In the genomic region with DNA sequence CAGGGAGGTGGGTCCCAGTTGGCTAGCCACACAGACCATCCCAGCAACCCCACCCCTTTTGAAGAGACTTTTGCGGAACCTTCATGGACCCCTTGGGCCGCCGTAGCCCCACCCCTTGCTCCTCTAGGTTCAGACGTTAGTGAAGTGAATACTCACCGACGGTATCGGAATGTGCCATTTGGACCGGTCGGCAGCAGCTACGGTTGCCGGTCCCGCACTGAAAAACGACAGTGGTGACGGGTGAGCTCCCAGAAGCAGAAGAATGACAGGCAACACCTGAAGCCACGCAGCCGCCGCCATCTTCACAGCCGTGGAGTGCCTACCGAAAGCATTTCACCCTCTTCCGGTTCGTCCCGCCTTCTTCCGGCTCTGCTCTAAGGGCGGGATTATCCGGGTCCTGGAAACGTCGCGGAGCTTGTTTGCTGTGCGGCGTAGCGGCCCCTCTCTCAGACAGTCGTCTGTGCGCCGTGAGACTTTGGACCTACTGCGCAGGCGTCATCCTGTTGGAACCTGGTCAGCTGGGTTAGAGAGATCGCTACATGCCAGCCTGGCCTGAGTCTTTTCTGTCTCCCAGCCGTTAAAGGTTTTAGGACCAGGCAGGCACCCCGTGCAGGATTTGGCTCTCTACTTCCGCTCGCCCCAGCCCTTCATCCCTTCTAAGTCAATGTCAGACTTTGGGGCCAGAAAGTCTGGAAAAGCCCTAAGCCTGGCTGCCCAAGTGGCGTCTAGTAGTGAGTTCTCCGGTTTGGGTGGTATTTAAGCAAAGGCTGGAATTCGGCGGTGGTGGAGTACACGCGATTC, we compare ENCODE assay signal across 8 cellular contexts. TPM values are rescaled to one million over a fixed set of nuclear protein-coding genes. Genes with fewer than 3 reads are reported as not detected.
DNase-seq lines count a peak whose midpoint lies in the region; ATAC-seq and TF ChIP-seq lines count a peak whose summit lies in the region.

A gene with protein sequence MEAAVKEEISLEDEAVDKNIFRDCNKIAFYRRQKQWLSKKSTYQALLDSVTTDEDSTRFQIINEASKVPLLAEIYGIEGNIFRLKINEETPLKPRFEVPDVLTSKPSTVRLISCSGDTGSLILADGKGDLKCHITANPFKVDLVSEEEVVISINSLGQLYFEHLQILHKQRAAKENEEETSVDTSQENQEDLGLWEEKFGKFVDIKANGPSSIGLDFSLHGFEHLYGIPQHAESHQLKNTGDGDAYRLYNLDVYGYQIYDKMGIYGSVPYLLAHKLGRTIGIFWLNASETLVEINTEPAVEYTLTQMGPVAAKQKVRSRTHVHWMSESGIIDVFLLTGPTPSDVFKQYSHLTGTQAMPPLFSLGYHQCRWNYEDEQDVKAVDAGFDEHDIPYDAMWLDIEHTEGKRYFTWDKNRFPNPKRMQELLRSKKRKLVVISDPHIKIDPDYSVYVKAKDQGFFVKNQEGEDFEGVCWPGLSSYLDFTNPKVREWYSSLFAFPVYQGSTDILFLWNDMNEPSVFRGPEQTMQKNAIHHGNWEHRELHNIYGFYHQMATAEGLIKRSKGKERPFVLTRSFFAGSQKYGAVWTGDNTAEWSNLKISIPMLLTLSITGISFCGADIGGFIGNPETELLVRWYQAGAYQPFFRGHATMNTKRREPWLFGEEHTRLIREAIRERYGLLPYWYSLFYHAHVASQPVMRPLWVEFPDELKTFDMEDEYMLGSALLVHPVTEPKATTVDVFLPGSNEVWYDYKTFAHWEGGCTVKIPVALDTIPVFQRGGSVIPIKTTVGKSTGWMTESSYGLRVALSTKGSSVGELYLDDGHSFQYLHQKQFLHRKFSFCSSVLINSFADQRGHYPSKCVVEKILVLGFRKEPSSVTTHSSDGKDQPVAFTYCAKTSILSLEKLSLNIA (N-terminal part only) (plus strand): TSS at position 103 of the 801 bp plus-strand sequence. CDS start 1,281 bp downstream, outside the sequence.
A gene with protein sequence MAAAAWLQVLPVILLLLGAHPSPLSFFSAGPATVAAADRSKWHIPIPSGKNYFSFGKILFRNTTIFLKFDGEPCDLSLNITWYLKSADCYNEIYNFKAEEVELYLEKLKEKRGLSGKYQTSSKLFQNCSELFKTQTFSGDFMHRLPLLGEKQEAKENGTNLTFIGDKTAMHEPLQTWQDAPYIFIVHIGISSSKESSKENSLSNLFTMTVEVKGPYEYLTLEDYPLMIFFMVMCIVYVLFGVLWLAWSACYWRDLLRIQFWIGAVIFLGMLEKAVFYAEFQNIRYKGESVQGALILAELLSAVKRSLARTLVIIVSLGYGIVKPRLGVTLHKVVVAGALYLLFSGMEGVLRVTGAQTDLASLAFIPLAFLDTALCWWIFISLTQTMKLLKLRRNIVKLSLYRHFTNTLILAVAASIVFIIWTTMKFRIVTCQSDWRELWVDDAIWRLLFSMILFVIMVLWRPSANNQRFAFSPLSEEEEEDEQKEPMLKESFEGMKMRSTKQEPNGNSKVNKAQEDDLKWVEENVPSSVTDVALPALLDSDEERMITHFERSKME (minus strand): TSS at position 335 of the 801 bp plus-strand sequence. CDS start 35 bp downstream, at position 300.

- H3K27me3 ChIP-seq in RWPE2 (ENCODE audit: insufficient read depth, poor library complexity, severe bottlenecking), result no peaks in the 10 kb centered on the region

- peak within 1 kb of the TSS; percentile 98 for H3K4me3 Mint-ChIP-seq in activated T-helper 2 cell treated with anti-CD3 and anti-CD28 coated beads, Interferon-gamma antibody, Interleukin-2, Interleukin-4, amounts not matched to agents 10 μg/mL and 5 μg/mL and 100 μg/mL, durations not matched to agents 14 hours and 24 hours and 36 hours (ENCODE audit: low read depth)
- peak within 1 kb of the TSS; percentile 90 to 100 (median 98) for H3K4me3 Mint-ChIP-seq in naive thymus-derived CD8-positive, alpha-beta T cell

- peak within 1 kb of the TSS; percentile 100 for H3K27ac Mint-ChIP-seq in activated T-helper 2 cell treated with anti-CD3 and anti-CD28 coated beads, Interferon-gamma antibody, Interleukin-2, Interleukin-4, amounts not matched to agents 10 μg/mL and 5 μg/mL and 100 μg/mL, durations not matched to agents 14 hours and 24 hours and 36 hours
- H3K27ac Mint-ChIP-seq in naive thymus-derived CD8-positive, alpha-beta T cell, result peak within 1 kb of the TSS; percentile 98 to 100 (median 100)

- H3K27me3 Mint-ChIP-seq in activated T-helper 2 cell treated with anti-CD3 and anti-CD28 coated beads, Interferon-gamma antibody, Interleukin-2, Interleukin-4, amounts not matched to agents 10 μg/mL and 5 μg/mL and 100 μg/mL, durations not matched to agents 14 hours and 24 hours and 36 hours (ENCODE audit: low read depth), result no peaks in the 10 kb centered on the region
- no peaks in the 10 kb centered on the region for H3K27me3 Mint-ChIP-seq in naive thymus-derived CD8-positive, alpha-beta T cell

- H3K4me3 ChIP-seq in RWPE2 (ENCODE audit: severe bottlenecking) (peak within 1 kb of the TSS; percentile 75), fibroblast of mammary gland (ENCODE audit: control insufficient read depth, low read depth, low read length) (peak within 1 kb of the TSS; percentile 97)

- DNase-seq in EH (ENCODE audit: low read depth) (peak; percentile 99), H4 (ENCODE audit: low spot score) (peak; percentile 98), LoVo (ENCODE audit: low spot score) (peak; percentile 100), RWPE2 (ENCODE audit: low spot score) (peak; percentile 100), fibroblast of mammary gland (ENCODE audit: low read depth) (peak; percentile 98)
- DNase-seq in activated T-helper 2 cell treated with anti-CD3 and anti-CD28 coated beads, Interferon-gamma antibody, Interleukin-2, Interleukin-4, amounts not matched to agents 10 μg/mL and 5 μg/mL and 100 μg/mL, durations not matched to agents 14 hours and 24 hours and 36 hours (ENCODE audit: low spot score), result peak; percentile 96
- DNase-seq in naive thymus-derived CD8-positive, alpha-beta T cell, result peak; percentile 83 to 98 (median 95)
- DNase-seq in stimulated activated naive CD4-positive, alpha-beta T cell (lab: John Stamatoyannopoulos, UW), result peak; percentile 88 to 97 (median 94)

- intact Hi-C loops in activated T-helper 2 cell treated with anti-CD3 and anti-CD28 coated beads, Interferon-gamma antibody, Interleukin-2, Interleukin-4, amounts not matched to agents 10 μg/mL and 5 μg/mL and 100 μg/mL, durations not matched to agents 14 hours and 24 hours and 36 hours (cut with micrococcal nuclease), result loop anchor here (1.0 to 5.0 kb wide), 5 partner anchors 64 to 781 kb away; partner anchors contain the start of genes ITPKA, SNAP23, STARD9 and VPS39

- peak within 1 kb of the TSS; percentile 95 for H3K27ac ChIP-seq in RWPE2 (ENCODE audit: poor library complexity, severe bottlenecking)

- H3K36me3 Mint-ChIP-seq in activated T-helper 2 cell treated with anti-CD3 and anti-CD28 coated beads, Interferon-gamma antibody, Interleukin-2, Interleukin-4, amounts not matched to agents 10 μg/mL and 5 μg/mL and 100 μg/mL, durations not matched to agents 14 hours and 24 hours and 36 hours (ENCODE audit: low read depth), result peaks cover 30% of the 10 kb centered on the region
- peaks cover 0 to 28% (median 1%) of the 10 kb centered on the region in 3 donors for H3K36me3 Mint-ChIP-seq in naive thymus-derived CD8-positive, alpha-beta T cell

- H3K9me3 ChIP-seq in RWPE2 (ENCODE audit: severe bottlenecking), result no peaks in the 10 kb centered on the region

- no peaks in the 10 kb centered on the region for H3K9me3 Mint-ChIP-seq in activated T-helper 2 cell treated with anti-CD3 and anti-CD28 coated beads, Interferon-gamma antibody, Interleukin-2, Interleukin-4, amounts not matched to agents 10 μg/mL and 5 μg/mL and 100 μg/mL, durations not matched to agents 14 hours and 24 hours and 36 hours
- no peaks in the 10 kb centered on the region for H3K9me3 Mint-ChIP-seq in naive thymus-derived CD8-positive, alpha-beta T cell

- H3K36me3 ChIP-seq in RWPE2 (ENCODE audit: low read depth), result peaks cover 47% of the 10 kb centered on the region

- TF ChIP-seq CTCF in RWPE2 (IDR thresholded peaks at IDR 0.05; ENCODE audit: poor library complexity, severe bottlenecking) (no peak), fibroblast of mammary gland (conservative IDR thresholded peaks at IDR 0.05; ENCODE audit: control insufficient read depth, insufficient read depth, low read depth, low read length) (no peak)

- POLR2A ChIA-PET in naive thymus-derived CD8-positive, alpha-beta T cell (lab: Charles Lee), result interaction anchor here (0.5 to 2.7 kb wide), 13 partner anchors 8 to 1527 kb away, joined by 3 to 16 read pairs (median 4); partner anchors contain the start of genes HYPK, INO80, SERINC4 and SNAP23

- peaks cover 34% of the 10 kb centered on the region for H3K4me1 Mint-ChIP-seq in activated T-helper 2 cell treated with anti-CD3 and anti-CD28 coated beads, Interferon-gamma antibody, Interleukin-2, Interleukin-4, amounts not matched to agents 10 μg/mL and 5 μg/mL and 100 μg/mL, durations not matched to agents 14 hours and 24 hours and 36 hours (ENCODE audit: low read depth)
- peaks cover 23 to 56% (median 50%) of the 10 kb centered on the region in 4 donors for H3K4me1 Mint-ChIP-seq in naive thymus-derived CD8-positive, alpha-beta T cell

- peak; percentile 86 for ATAC-seq in RWPE2 (ENCODE audit: low read depth)
- ATAC-seq in naive thymus-derived CD8-positive, alpha-beta T cell, result peak; percentile 91 to 93

- peaks cover 17% of the 10 kb centered on the region for H3K4me1 ChIP-seq in RWPE2 (ENCODE audit: insufficient read depth, poor library complexity, severe bottlenecking)

RNA-seq across cellular contexts. Expression of the first gene that starts in this region (rescaled TPM):
- total RNA-seq in H4 (2014; rRNA removed; shearing (Covaris generic)), result 10.4 and 16.1 TPM in 2 replicates
- 19.5 and 22.4 TPM in 2 replicates for total RNA-seq in activated T-helper 2 cell treated with anti-CD3 and anti-CD28 coated beads, Interferon-gamma antibody, Interleukin-2, Interleukin-4, amounts not matched to agents 10 μg/mL and 5 μg/mL and 100 μg/mL, durations not matched to agents 14 hours and 24 hours and 36 hours
- total RNA-seq in naive thymus-derived CD8-positive, alpha-beta T cell, result 10 to 100 TPM; 57.7 to 61.2 TPM
- 10 to 100 TPM; 11.8 to 16.2 (median 12.7) TPM for polyA plus RNA-seq in naive thymus-derived CD8-positive, alpha-beta T cell

RNA-seq across cellular contexts. Expression of the second gene that starts in this region (rescaled TPM):
- 46.7 and 52.1 TPM in 2 replicates for total RNA-seq in H4 (2014; rRNA removed; shearing (Covaris generic))
- 34.1 and 34.8 TPM in 2 replicates for total RNA-seq in activated T-helper 2 cell treated with anti-CD3 and anti-CD28 coated beads, Interferon-gamma antibody, Interleukin-2, Interleukin-4, amounts not matched to agents 10 μg/mL and 5 μg/mL and 100 μg/mL, durations not matched to agents 14 hours and 24 hours and 36 hours
- 10 to 100 TPM; 59.8 to 63.7 TPM for total RNA-seq in naive thymus-derived CD8-positive, alpha-beta T cell
- 10 to 100 TPM; 48.9 to 54.0 (median 53.4) TPM for polyA plus RNA-seq in naive thymus-derived CD8-positive, alpha-beta T cell

Comparison
In these comparisons a context has a peak if more than half of its experiments do, and no peak if none do; other contexts are left out.
1. Peak in every context shown above with its lines: DNase-seq, ATAC-seq, H3K4me3 ChIP-seq and H3K27ac ChIP-seq.